In genomic region chr11:28231475-28231874, GRCh38 we compare ENCODE assay signal across 17 cellular contexts.
A peak's percentile ranks its signal among the peaks of the same experiment; 100 is the strongest.
DNase-seq lines count a peak whose midpoint lies in the region; ATAC-seq and TF ChIP-seq lines count a peak whose summit lies in the region.
"Had no signal": no experiment of that assay in that cellular context is flagged by ENCODE, and none has a peak within 500 bp of the region (broad histone marks: within the 10 kb centered on the region; RNA-seq: fewer than 3 reads in every experiment).

No MANE protein-coding gene starts in this region.

- H3K36me3 ChIP-seq in ACC112 (ENCODE audit: insufficient read depth, low read length): 0 out of 2 replicates have a peak, but pooled peaks cover 3% of the 10 kb centered on the region

- in situ Hi-C loops in astrocyte of the spinal cord (cut with HindIII; ENCODE audit: low sequenced_read_pairs): no loop called here

- no peak for ATAC-seq in stimulated activated naive B cell treated with anti-CD40 and anti-IgM and Interleukin-4, amounts not matched to agents 10 μg/mL and 1 μg/mL and 100 μg/mL, for 72 hours (replicated peaks)
- ATAC-seq: Panc1, Right ventricle myocardium inferior had no signal

- peaks cover 3% of the 10 kb centered on the region for H3K79me2 ChIP-seq in ACC112 (ENCODE audit: control insufficient read depth, insufficient read depth, low read length, unreplicated experiment)

- H3K4me3 ChIP-seq in ACC112 (ENCODE audit: low read depth, low read length) (peak overlapping the region; percentile 1; the same call in 1 of the 2 replicates), astrocyte of the spinal cord (ENCODE audit: low read depth, low read length) (no peak overlapping the region), fibroblast of villous mesenchyme (ENCODE audit: low read depth, low read length) (no peak overlapping the region)

- H3K4me1 Mint-ChIP-seq in glutamatergic neuron (ENCODE audit: low read depth, unreplicated experiment): no peaks in the 10 kb centered on the region
- peaks cover 5 to 6% of the 10 kb centered on the region in 2 donors for H3K4me1 Mint-ChIP-seq in stimulated activated naive B cell treated with anti-CD40 and anti-IgM and Interleukin-4, amounts not matched to agents 10 μg/mL and 1 μg/mL and 100 μg/mL, for 72 hours

- no peaks in the 10 kb centered on the region for H3K27me3 ChIP-seq in ACC112 (ENCODE audit: insufficient read depth, low read length)

- TF ChIP-seq CTCF in astrocyte of the spinal cord (IDR thresholded peaks at IDR 0.05; ENCODE audit: low read depth, low read length): no peak
- TF ChIP-seq CTCF in fibroblast of villous mesenchyme (IDR thresholded peaks at IDR 0.05; ENCODE audit: insufficient read depth, low read depth, low read length): no peak
- TF ChIP-seq CTCF in glutamatergic neuron (IDR thresholded peaks at IDR 0.05; ENCODE audit: partially characterized antibody, unreplicated experiment): no peak

- H3K36me3 Mint-ChIP-seq in glutamatergic neuron (ENCODE audit: unreplicated experiment): no peaks in the 10 kb centered on the region
- H3K36me3 Mint-ChIP-seq in stimulated activated naive B cell treated with anti-CD40 and anti-IgM and Interleukin-4, amounts not matched to agents 10 μg/mL and 1 μg/mL and 100 μg/mL, for 72 hours: peaks cover 16 to 25% of the 10 kb centered on the region in 2 donors

- H3K9me3 Mint-ChIP-seq in glutamatergic neuron (ENCODE audit: unreplicated experiment): no peaks in the 10 kb centered on the region
- H3K9me3 Mint-ChIP-seq in stimulated activated naive B cell treated with anti-CD40 and anti-IgM and Interleukin-4, amounts not matched to agents 10 μg/mL and 1 μg/mL and 100 μg/mL, for 72 hours: peaks cover 0 to 2% of the 10 kb centered on the region in 2 donors

- H3K27ac Mint-ChIP-seq in glutamatergic neuron (ENCODE audit: unreplicated experiment): no peak overlapping the region
- no peak overlapping the region for H3K27ac Mint-ChIP-seq in stimulated activated naive B cell treated with anti-CD40 and anti-IgM and Interleukin-4, amounts not matched to agents 10 μg/mL and 1 μg/mL and 100 μg/mL, for 72 hours
- H3K27ac Mint-ChIP-seq: CD4-positive, alpha-beta T cell had no signal

- H3K4me3 Mint-ChIP-seq in glutamatergic neuron (ENCODE audit: unreplicated experiment): no peak overlapping the region
- H3K4me3 Mint-ChIP-seq in stimulated activated naive B cell treated with anti-CD40 and anti-IgM and Interleukin-4, amounts not matched to agents 10 μg/mL and 1 μg/mL and 100 μg/mL, for 72 hours: no peak overlapping the region
- H3K4me3 Mint-ChIP-seq: CD4-positive, alpha-beta T cell had no signal

- peaks cover 40% of the 10 kb centered on the region for H3K4me1 ChIP-seq in ACC112 (ENCODE audit: control insufficient read depth, insufficient read depth, low read length, unreplicated experiment)

- DNase-seq in HCEC 1CT (peak; percentile 58), astrocyte of the spinal cord (ENCODE audit: low read depth, low spot score) (peak; percentile 50), fibroblast of villous mesenchyme (ENCODE audit: low read depth) (peak; percentile 46), glutamatergic neuron (no peak), anterior cingulate cortex (lab: John Stamatoyannopoulos, UW) (no peak), NCI-H2029 (lab: John Stamatoyannopoulos, UW) (no peak)
- no peak for DNase-seq in stimulated activated naive B cell treated with anti-CD40 and anti-IgM and Interleukin-4, amounts not matched to agents 10 μg/mL and 1 μg/mL and 100 μg/mL, for 72 hours
- DNase-seq: Calu3; CD4-positive, alpha-beta T cell; DMS79 treated with DMSO at 0.1 percent for 48 hours; NCI-H1092; NCI-H1694; NCI-H446; NCI-H748 treated with DMSO at 0.1 percent for 48 hours had no signal

- H3K27ac ChIP-seq in ACC112 (ENCODE audit: low read depth, low read length): no peak overlapping the region

- H2AFZ ChIP-seq in ACC112 (ENCODE audit: low read length, unreplicated experiment): no peak overlapping the region

- no peaks in the 10 kb centered on the region for H3K27me3 Mint-ChIP-seq in glutamatergic neuron (ENCODE audit: unreplicated experiment)
- H3K27me3 Mint-ChIP-seq in stimulated activated naive B cell treated with anti-CD40 and anti-IgM and Interleukin-4, amounts not matched to agents 10 μg/mL and 1 μg/mL and 100 μg/mL, for 72 hours: no peaks in the 10 kb centered on the region
- H3K27me3 Mint-ChIP-seq: CD4-positive, alpha-beta T cell had no signal

Comparison
In these comparisons a context has a peak if more than half of its experiments do, and no peak if none do; other contexts are left out.
1. DNase-seq: peak in HCEC 1CT (single experiment), astrocyte of the spinal cord (single experiment) and fibroblast of villous mesenchyme (single experiment); none in glutamatergic neuron (single experiment), anterior cingulate cortex (0 of 58), NCI-H2029 (single experiment) and stimulated activated naive B cell treated with anti-CD40 and anti-IgM and Interleukin-4, amounts not matched to agents 10 μg/mL and 1 μg/mL and 100 μg/mL, for 72 hours (single experiment).